In genomic region chr2:172985139-172985874, GRCh38 we compare ENCODE assay signal across 12 cellular contexts.
DNase-seq lines count a peak whose midpoint lies in the region; ATAC-seq and TF ChIP-seq lines count a peak whose summit lies in the region.
"Had no signal": no experiment of that assay in that cellular context is flagged by ENCODE, and none has a peak within 500 bp of the region (broad histone marks: within the 10 kb centered on the region; RNA-seq: fewer than 3 reads in every experiment).

No MANE protein-coding gene starts in this region.

- no peak for TF ChIP-seq POLR2A in thyroid gland (IDR thresholded peaks at IDR 0.05)

- no peak overlapping the region for H3K4me3 Mint-ChIP-seq in activated T-cell treated with anti-CD3 and anti-CD28 coated beads, Interleukin-2, amount 50 U/mL, for 24 hours
- H3K4me3 Mint-ChIP-seq: CD4-positive, CD25-positive, alpha-beta regulatory T cell had no signal

- H3K4me1 ChIP-seq in heart right ventricle: peaks cover 3 to 18% (median 14%) of the 10 kb centered on the region in 9 donors
- H3K4me1 ChIP-seq in thyroid gland: peaks cover 4 to 8% of the 10 kb centered on the region in 2 donors

- no peaks in the 10 kb centered on the region for H3K36me3 Mint-ChIP-seq in activated T-cell treated with anti-CD3 and anti-CD28 coated beads, Interleukin-2, amount 50 U/mL, for 24 hours (ENCODE audit: low read depth)
- H3K36me3 Mint-ChIP-seq: CD4-positive, CD25-positive, alpha-beta regulatory T cell had no signal

- H3K27ac ChIP-seq in heart right ventricle (peak overlapping the region in 7 of 10 donors; percentile 12 to 61 (median 49)), thyroid gland (peak overlapping the region; percentile 9 to 36 (median 22))

- peak; percentile 38 to 94 (median 83) for ATAC-seq in heart right ventricle
- ATAC-seq in GM19467 (IDR thresholded peaks at IDR 0.05; ENCODE audit: unreplicated experiment): no peak

- intact Hi-C loops in heart right ventricle (cut with DNase I) (loop anchor here in 1 of 10 donors (5.0 kb wide), 1 partner anchor 37 kb away; no protein-coding TSS in a partner anchor), thyroid gland (cut with DNase I) (no loop called here)

- H3K36me3 ChIP-seq in heart right ventricle: peaks cover 0 to 20% (median 0%) of the 10 kb centered on the region in 9 donors
- no peaks in the 10 kb centered on the region for H3K36me3 ChIP-seq in thyroid gland

- peaks cover 15% of the 10 kb centered on the region for H3K27me3 Mint-ChIP-seq in activated T-cell treated with anti-CD3 and anti-CD28 coated beads, Interleukin-2, amount 50 U/mL, for 24 hours

- TF ChIP-seq CTCF in heart right ventricle (IDR thresholded peaks at IDR 0.05) (no peak), thyroid gland (IDR thresholded peaks at IDR 0.05) (no peak)

- no peak for DNase-seq in activated T-cell treated with anti-CD3 and anti-CD28 coated beads, Interleukin-2, amount 50 U/mL, for 24 hours
- DNase-seq in activated T-cell treated with anti-CD3 and anti-CD28 coated beads for 4 hours: no peak
- DNase-seq in RPMI8226: peak; percentile 30
- DNase-seq in heart right ventricle: peak in 1 of 2 donors; percentile 25
- peak; percentile 87 to 88 for DNase-seq in thyroid gland
- no peak for DNase-seq in NOMO-1 treated with dmso at 0.1 percent for 144 hours (lab: John Stamatoyannopoulos, UW; ENCODE audit: unreplicated experiment)
- no peak for DNase-seq in NCI-H526 (lab: John Stamatoyannopoulos, UW)
- DNase-seq: activated effector memory CD4-positive, alpha-beta T cell treated with Interleukin-2 at 50 U/mL for 16 hours; HCEC 1CT; NCI-H2081 had no signal

- 32 to 40% methylated on average over 12 of the region's 12 CpGs for WGBS in heart right ventricle, 2 donors
- 19 to 24% methylated on average over 12 of the region's 12 CpGs for WGBS in thyroid gland, 2 donors

- H3K4me3 ChIP-seq in heart right ventricle (no peak overlapping the region), thyroid gland (replicated peaks in 1 of 3) (no peak overlapping the region)

- H3K9me3 ChIP-seq in heart right ventricle: no peaks in the 10 kb centered on the region
- H3K9me3 ChIP-seq in thyroid gland: no peaks in the 10 kb centered on the region

- H3K4me1 Mint-ChIP-seq in activated T-cell treated with anti-CD3 and anti-CD28 coated beads, Interleukin-2, amount 50 U/mL, for 24 hours (ENCODE audit: low read depth): peaks cover 14% of the 10 kb centered on the region

- H3K27me3 ChIP-seq in heart right ventricle: no peaks in the 10 kb centered on the region
- H3K27me3 ChIP-seq in thyroid gland: no peaks in the 10 kb centered on the region

- peak overlapping the region; percentile 80 for H3K27ac Mint-ChIP-seq in activated T-cell treated with anti-CD3 and anti-CD28 coated beads, Interleukin-2, amount 50 U/mL, for 24 hours

- no peaks in the 10 kb centered on the region for H3K9me3 Mint-ChIP-seq in activated T-cell treated with anti-CD3 and anti-CD28 coated beads, Interleukin-2, amount 50 U/mL, for 24 hours
- H3K9me3 Mint-ChIP-seq: CD4-positive, CD25-positive, alpha-beta regulatory T cell had no signal

Comparison
In these comparisons a context has a peak if more than half of its experiments do, and no peak if none do; other contexts are left out.
1. DNase-seq: peak in RPMI8226 (single experiment) and thyroid gland (2 of 2); none in activated T-cell treated with anti-CD3 and anti-CD28 coated beads, Interleukin-2, amount 50 U/mL, for 24 hours (single experiment), activated T-cell treated with anti-CD3 and anti-CD28 coated beads for 4 hours (single experiment), NOMO-1 treated with dmso at 0.1 percent for 144 hours (single experiment) and NCI-H526 (0 of 2).